Comparison of ENCODE assay signal across 1 cellular context in the genomic region with DNA sequence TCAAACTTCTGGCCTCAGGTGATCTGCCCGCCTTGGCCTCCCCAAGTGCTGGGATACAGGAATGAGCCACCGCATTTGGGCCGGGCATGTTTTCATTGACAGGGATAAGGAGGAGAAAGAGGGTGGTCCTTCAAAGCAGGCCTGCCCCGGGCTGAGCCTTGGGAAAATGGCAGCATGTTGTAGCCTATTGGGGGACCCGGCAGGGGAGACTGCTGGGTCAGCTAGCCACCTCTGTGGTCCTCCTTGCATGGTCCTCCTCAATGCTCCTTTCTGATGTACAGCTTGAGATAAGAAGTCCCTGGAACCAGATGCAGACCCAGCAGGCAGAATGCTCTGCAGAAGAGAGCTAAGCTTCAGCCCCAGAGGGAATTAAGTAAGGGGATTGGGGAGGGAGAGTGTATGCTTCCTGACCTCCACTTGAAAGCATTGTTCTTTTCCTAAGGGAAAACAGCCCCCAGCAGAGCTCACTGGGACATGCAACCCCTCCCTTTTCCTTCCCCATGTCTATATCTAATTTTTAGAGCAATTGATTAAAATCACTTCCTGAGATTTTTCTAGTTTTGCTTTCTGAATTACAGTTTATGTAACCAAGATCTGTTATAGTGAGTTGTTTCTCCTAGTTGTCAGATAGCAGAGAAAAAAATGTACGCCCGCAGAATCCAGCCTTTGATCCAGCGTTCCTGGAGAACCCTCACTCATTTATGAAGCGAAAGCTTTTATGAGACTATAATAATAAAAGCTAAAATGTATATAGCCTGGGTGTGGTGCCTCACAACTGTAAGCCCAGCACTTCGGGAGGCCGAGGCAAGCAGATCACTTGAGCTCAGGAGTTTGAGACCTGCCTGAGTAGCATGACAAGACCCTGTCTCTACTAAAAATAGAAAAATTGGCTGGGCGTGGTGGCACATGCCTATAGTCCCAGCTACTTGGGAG.
TF ChIP-seq lines count a peak whose summit lies in the region.

No MANE protein-coding gene starts in this region.

TF ChIP-seq in endothelial cell of umbilical vein, 7 proteins besides CTCF, POLR2A, EP300 and RAD21:
- TF ChIP-seq MYC (IDR thresholded peaks at IDR 0.05; ENCODE audit: low read depth, low read length), result no peak
- TF ChIP-seq, protein P1, sequence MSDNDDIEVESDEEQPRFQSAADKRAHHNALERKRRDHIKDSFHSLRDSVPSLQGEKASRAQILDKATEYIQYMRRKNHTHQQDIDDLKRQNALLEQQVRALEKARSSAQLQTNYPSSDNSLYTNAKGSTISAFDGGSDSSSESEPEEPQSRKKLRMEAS (IDR thresholded peaks at IDR 0.05; ENCODE audit: insufficient read depth, insufficient read length), result no peak
- no peak for TF ChIP-seq POLR2AphosphoS5 (IDR thresholded peaks at IDR 0.05; ENCODE audit: insufficient read depth, low read depth, low read length)
- TF ChIP-seq JUN (IDR thresholded peaks at IDR 0.05; ENCODE audit: borderline replicate concordance, insufficient read depth, insufficient read length, low read depth), result no peak
- no peak for TF ChIP-seq FOS (IDR thresholded peaks at IDR 0.05; ENCODE audit: borderline replicate concordance, insufficient read depth, low read length)
- TF ChIP-seq EZH2 (IDR thresholded peaks at IDR 0.05; ENCODE audit: borderline replicate concordance, low read depth, low read length, severe bottlenecking), result no peak
- TF ChIP-seq GATA2 (IDR thresholded peaks at IDR 0.05; ENCODE audit: insufficient read depth, insufficient read length, low read depth, low read length), result no peak
